ENCODE assay signal across 24 cellular contexts in the genomic region with DNA sequence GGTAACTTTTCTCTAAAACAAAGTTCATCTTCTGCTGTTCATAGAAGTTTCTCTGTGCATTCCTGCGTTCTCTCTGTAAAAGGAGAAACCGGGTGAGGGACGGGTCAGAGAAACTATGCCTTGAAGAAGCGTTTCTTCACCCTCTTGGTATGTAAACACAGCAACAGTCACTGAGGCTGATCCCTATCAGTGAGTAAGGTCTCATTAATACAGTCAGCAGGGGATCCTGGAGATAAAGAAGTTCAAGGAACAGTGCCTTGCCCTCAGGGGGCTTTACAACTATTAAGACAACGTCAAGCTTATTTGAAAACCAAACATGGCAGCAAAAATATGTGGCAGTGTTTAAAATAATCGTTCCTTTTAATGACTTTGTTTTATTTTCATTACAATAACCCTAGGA.
DNase-seq lines count a peak whose midpoint lies in the region; ATAC-seq, FAIRE-seq and TF ChIP-seq lines count a peak whose summit lies in the region.
"Had no signal": no experiment of that assay in that cellular context is flagged by ENCODE, and none has a peak within 500 bp of the region (broad histone marks: within the 10 kb centered on the region; RNA-seq: fewer than 3 reads in every experiment).

No MANE protein-coding gene starts in this region.

- H3K27me3 ChIP-seq in K562 (ENCODE audit: control insufficient read depth in 2 of 2, insufficient read depth in 2 of 2, low read length in 2 of 2) (no peaks in the 10 kb centered on the region; a peak in 1 of 5 replicates), hepatocyte (no peaks in the 10 kb centered on the region), uterus (no peaks in the 10 kb centered on the region), spleen (replicated peaks in 1 of 7) (no peaks in the 10 kb centered on the region)
- H3K27me3 ChIP-seq: upper lobe of right lung had no signal

- in situ Hi-C loops in K562 (cut with MboI): no loop called here

- H2AFZ ChIP-seq in K562 (ENCODE audit: low read depth, low read length) (no peak overlapping the region), hepatocyte (no peak overlapping the region)

- no peak for TF ChIP-seq POLR2A in A549 (IDR thresholded peaks at IDR 0.05; ENCODE audit: low read length)
- TF ChIP-seq POLR2A in K562 (conservative IDR thresholded peaks at IDR 0.05): no peak
- no peak for TF ChIP-seq POLR2A in uterus (IDR thresholded peaks at IDR 0.05)
- no peak for TF ChIP-seq POLR2A in spleen (IDR thresholded peaks at IDR 0.05)

- H3K9me2 ChIP-seq in hepatocyte (replicated peaks; ENCODE audit: insufficient read depth): no peaks in the 10 kb centered on the region

- peak in 1 of 2 experiments; percentile 61 for DNase-seq in A549 (ENCODE audit: low read depth in 1 of 2, low spot score in 1 of 2)
- DNase-seq in HCEC 1CT: peak; percentile 78
- DNase-seq in K562 (ENCODE audit: extremely low read depth in 1 of 4, low spot score in 3 of 4): no peak
- DNase-seq in hepatocyte (ENCODE audit: low spot score): peak; percentile 35
- DNase-seq in uterus: no peak
- no peak for DNase-seq in spleen
- no peak for DNase-seq in kidney
- no peak for DNase-seq in cerebellar cortex (ENCODE audit: low spot score)
- DNase-seq: activated CD4-positive, alpha-beta T cell treated with anti-CD3 and anti-CD28 coated beads for 36 hours; CD4-positive, CD25-positive, alpha-beta regulatory T cell; DMS53; foreskin melanocyte; MM.1S; NCI-H146; NCI-H2227 treated with DMSO at 0.1 percent for 48 hours; NK-92 treated with Interleukin-12 subunit alpha and Interleukin-12 subunit beta, amount 100 ng/mL, for 24 hours; posterior cingulate gyrus; RPMI8226; stimulated activated CD4-positive, alpha-beta T cell treated with anti-CD3 and anti-CD28 coated beads, Interleukin-2, amount 100 ng/mL, for 48 hours; stimulated activated naive CD8-positive, alpha-beta T cell treated with anti-CD3 and anti-CD28 coated beads, Interleukin-15, amount 100 ng/mL, for 72 hours; upper lobe of right lung had no signal

- H3K9me3 ChIP-seq in A549 (peaks cover 10% of the 10 kb centered on the region; the same call in 1 of the 3 replicates), K562 (replicated peaks; ENCODE audit: control insufficient read depth, insufficient read depth, low read depth, low read length) (no peaks in the 10 kb centered on the region), hepatocyte (ENCODE audit: low read depth) (no peaks in the 10 kb centered on the region), uterus (no peaks in the 10 kb centered on the region), spleen (peaks cover 0 to 12% (median 0%) of the 10 kb centered on the region in 8 donors), kidney (ENCODE audit: control insufficient read depth in 1 of 2, low read length in 2 of 2) (no peaks in the 10 kb centered on the region)
- H3K9me3 ChIP-seq: upper lobe of right lung had no signal

- no peaks in the 10 kb centered on the region for H3K9me1 ChIP-seq in K562 (ENCODE audit: control insufficient read depth, insufficient read depth, low read length)

- H3K4me2 ChIP-seq in A549 (0 out of 3 replicates have a peak overlapping the region, but pooled peaks have one; percentile 6), K562 (ENCODE audit: insufficient read depth, low read length) (no peak overlapping the region), hepatocyte (no peak overlapping the region)

- H3K36me3 ChIP-seq in K562 (ENCODE audit: control insufficient read depth, insufficient read depth, low read length): no peaks in the 10 kb centered on the region
- H3K36me3 ChIP-seq in hepatocyte (replicated peaks; ENCODE audit: insufficient read depth, low read depth): no peaks in the 10 kb centered on the region
- H3K36me3 ChIP-seq in uterus: no peaks in the 10 kb centered on the region
- H3K36me3 ChIP-seq in spleen: no peaks in the 10 kb centered on the region
- H3K36me3 ChIP-seq in kidney (ENCODE audit: control insufficient read depth in 1 of 2, insufficient read depth in 2 of 2, low read length in 2 of 2): no peaks in the 10 kb centered on the region
- H3K36me3 ChIP-seq: upper lobe of right lung had no signal

- H3K79me2 ChIP-seq in K562 (ENCODE audit: control insufficient read depth, insufficient read depth, low read length) (no peaks in the 10 kb centered on the region), hepatocyte (no peaks in the 10 kb centered on the region)

- no peaks in the 10 kb centered on the region for H4K20me1 ChIP-seq in K562 (replicated peaks; ENCODE audit: control insufficient read depth, insufficient read depth, low read length)
- H4K20me1 ChIP-seq in hepatocyte (ENCODE audit: insufficient read depth, poor library complexity, severe bottlenecking): no peaks in the 10 kb centered on the region

- WGBS in A549 (ENCODE audit: missing lambda C conversion rate): 35% methylated on average over 6 of the region's 6 CpGs
- WGBS in K562 (ENCODE audit: insufficient coverage, low coverage, missing lambda C conversion rate): 1% methylated on average over 6 of the region's 6 CpGs
- WGBS in hepatocyte (ENCODE audit: low lambda C conversion rate, missing lambda C conversion rate): 26% methylated on average over 6 of the region's 6 CpGs
- WGBS in spleen, 5 donors: 76 to 93% (median 85%) methylated on average over 6 of the region's 6 CpGs

- no peak for FAIRE-seq in A549 (lab: Jason Lieb, UNC)
- FAIRE-seq in K562 (lab: Jason Lieb, UNC): peak; percentile 58
- FAIRE-seq in kidney (lab: Jason Lieb, UNC): no peak
- FAIRE-seq: GM18507, TTC549 had no signal

- TF ChIP-seq RAD21 in A549 (conservative IDR thresholded peaks at IDR 0.05 in 1 of 2, IDR thresholded peaks at IDR 0.05 in 1 of 2) (no peak), K562 (CRISPR knock-in tag; conservative IDR thresholded peaks at IDR 0.05 in 1 of 2, IDR thresholded peaks at IDR 0.05 in 1 of 2) (no peak)

- intact Hi-C loops in K562 (cut with micrococcal nuclease): no loop called here
- intact Hi-C loops in uterus (cut with DNase I; ENCODE audit: low total_unique reads): no loop called here
- intact Hi-C loops in spleen (cut with DNase I; ENCODE audit: low total_unique reads): no loop called here
- intact Hi-C loops in kidney (cut with DNase I): no loop called here

- ATAC-seq in A549 (peak in 1 of 2 experiments; percentile 77; a peak in 3 of 6 replicates), K562 (no peak)
- ATAC-seq: activated CD4-positive, alpha-beta T cell treated with anti-CD3 and anti-CD28 coated beads for 36 hours; natural killer cell treated with Interleukin-12 subunit alpha and Interleukin-12 subunit beta and Interleukin-15 and Interleukin-18, amount 100 ng/mL, for 72 hours; stimulated activated naive CD8-positive, alpha-beta T cell treated with anti-CD3 and anti-CD28 coated beads, Interleukin-15, amount 100 ng/mL, for 72 hours; upper lobe of right lung had no signal

- CTCF ChIA-PET in A549 (lab: Yijun Ruan, JAX) (no interaction called here), K562 (lab: Yijun Ruan, JAX; ENCODE audit: low intra/inter-chr PET ratio) (no interaction called here)

- BruUV-seq in K562 (replicated peaks; lab: Mats Ljungman, UMichigan): no TSS peak

- no peak overlapping the region for H3K4me3 ChIP-seq in A549
- no peak overlapping the region for H3K4me3 ChIP-seq in K562
- H3K4me3 ChIP-seq in hepatocyte: no peak overlapping the region
- no peak overlapping the region for H3K4me3 ChIP-seq in uterus
- no peak overlapping the region for H3K4me3 ChIP-seq in spleen
- H3K4me3 ChIP-seq in kidney (ENCODE audit: low read length in 2 of 2): no peak overlapping the region
- H3K4me3 ChIP-seq: upper lobe of right lung had no signal

- H3K4me1 ChIP-seq in A549 (peaks cover 12% of the 10 kb centered on the region; the same call in 1 of the 3 replicates), K562 (replicated peaks in 1 of 2; ENCODE audit: control insufficient read depth in 2 of 2, insufficient read depth in 2 of 2, low read length in 2 of 2) (no peaks in the 10 kb centered on the region), hepatocyte (ENCODE audit: insufficient read depth) (no peaks in the 10 kb centered on the region), uterus (no peaks in the 10 kb centered on the region), spleen (no peaks in the 10 kb centered on the region), kidney (ENCODE audit: control insufficient read depth in 1 of 2, insufficient read depth in 1 of 2, low read depth in 1 of 2, low read length in 2 of 2) (no peaks in the 10 kb centered on the region)
- H3K4me1 ChIP-seq: upper lobe of right lung had no signal

- POLR2A ChIA-PET in A549 (lab: Yijun Ruan, JAX) (interaction anchor here (0.6 kb wide), 1 partner anchor 17 kb away, joined by 7 read pairs; no protein-coding TSS in a partner anchor), K562 (lab: Yijun Ruan, JAX) (no interaction called here)

- H3K9ac ChIP-seq in K562 (ENCODE audit: insufficient read depth in 1 of 2, low read depth in 2 of 2, low read length in 2 of 2) (no peak overlapping the region), kidney (ENCODE audit: low read length in 2 of 2) (no peak overlapping the region)

- TF ChIP-seq EP300 in A549 (IDR thresholded peaks at IDR 0.05): 0 out of 5 replicates have a peak, but pooled peaks of 1 of the 2 experiments have one; percentile 30
- TF ChIP-seq EP300 in K562 (IDR thresholded peaks at IDR 0.05; ENCODE audit: low read length): no peak

- H3K27ac ChIP-seq in A549: peak overlapping the region; percentile 7 to 11; a peak in 3 of 6 replicates
- no peak overlapping the region for H3K27ac ChIP-seq in K562 (ENCODE audit: extremely low read depth, low read depth, low read length)
- H3K27ac ChIP-seq in hepatocyte: peak overlapping the region; percentile 28
- no peak overlapping the region for H3K27ac ChIP-seq in uterus
- H3K27ac ChIP-seq in spleen: no peak overlapping the region
- H3K27ac ChIP-seq in kidney (ENCODE audit: low read depth in 2 of 2, low read length in 2 of 2): no peak overlapping the region
- H3K27ac ChIP-seq: upper lobe of right lung had no signal

- TF ChIP-seq CTCF in A549 (IDR thresholded peaks at IDR 0.05): no peak
- TF ChIP-seq CTCF in K562 (IDR thresholded peaks at IDR 0.05 in 2 of 3, conservative IDR thresholded peaks at IDR 0.05 in 1 of 3; ENCODE audit: insufficient read depth in 2 of 3, low read depth in 1 of 3, low read length in 3 of 3): no peak
- no peak for TF ChIP-seq CTCF in hepatocyte (IDR thresholded peaks at IDR 0.05; ENCODE audit: poor library complexity)
- TF ChIP-seq CTCF in uterus (IDR thresholded peaks at IDR 0.05): no peak
- no peak for TF ChIP-seq CTCF in spleen (IDR thresholded peaks at IDR 0.05 in 8 of 11, conservative IDR thresholded peaks at IDR 0.05 in 3 of 11)
- no peak for TF ChIP-seq CTCF in kidney (IDR thresholded peaks at IDR 0.05; ENCODE audit: borderline replicate concordance, extremely low read depth, insufficient read depth)

TF ChIP-seq in A549, 52 proteins besides CTCF, POLR2A, EP300 and RAD21 (continues in another document):
- TF ChIP-seq GATA3 (IDR thresholded peaks at IDR 0.05; ENCODE audit: borderline replicate concordance): peak; percentile 96
- TF ChIP-seq FOSL2 (IDR thresholded peaks at IDR 0.05): no peak
- TF ChIP-seq FOSL2 (CRISPR knock-in tag; IDR thresholded peaks at IDR 0.05): peak; percentile 62
- no peak for TF ChIP-seq RCOR1 (IDR thresholded peaks at IDR 0.05; ENCODE audit: low read depth, low read length)

Comparison
In these comparisons a context has a peak if more than half of its experiments do, and no peak if none do; other contexts are left out.
1. DNase-seq: peak in HCEC 1CT (single experiment) and hepatocyte (single experiment); none in K562 (0 of 4), uterus (0 of 2), spleen (single experiment), kidney (single experiment) and cerebellar cortex (single experiment).
2. H3K27ac ChIP-seq: peak in A549 (2 of 2) and hepatocyte (single experiment); none in K562 (single experiment), uterus (0 of 2), spleen (0 of 8) and kidney (0 of 2).